In genomic region chrX:10121787-10122186, GRCh38 we compare ENCODE assay signal across 12 cellular contexts. TPM values are rescaled to one million over a fixed set of nuclear protein-coding genes. Genes with fewer than 3 reads are reported as not detected.
DNase-seq lines count a peak whose midpoint lies in the region; ATAC-seq and TF ChIP-seq lines count a peak whose summit lies in the region.
"Had no signal": no experiment of that assay in that cellular context is flagged by ENCODE, and none has a peak within 500 bp of the region (broad histone marks: within the 10 kb centered on the region; RNA-seq: fewer than 3 reads in every experiment).

No MANE protein-coding gene starts in this region.

- no peaks in the 10 kb centered on the region; the same call in none of the 2 replicates for H3K27me3 Mint-ChIP-seq in HFFc6 (ENCODE audit: insufficient read depth)

- H3K4me3 Mint-ChIP-seq in HFFc6: no peak overlapping the region
- H3K4me3 Mint-ChIP-seq: GM23338 had no signal

- H3K36me3 Mint-ChIP-seq in HFFc6 (ENCODE audit: low read depth): peaks cover 57% of the 10 kb centered on the region

- DNase-seq in left ventricle myocardium superior (no peak), left cardiac atrium (no peak), SKM-1 (lab: John Stamatoyannopoulos, UW; ENCODE audit: unreplicated experiment) (peak; percentile 52), aorta (peak; percentile 64 to 70), HFFc6 (no peak), NCI-H1105 treated with DMSO at 0.1 percent for 48 hours (lab: John Stamatoyannopoulos, UW) (no peak)
- no peak for DNase-seq in activated CD8-positive, alpha-beta memory T cell treated with anti-CD3 and anti-CD28 coated beads, Interleukin-2, amount 50 U/mL, for 48 hours
- DNase-seq: ACHN, NCI-H526 had no signal

- no peaks in the 10 kb centered on the region for H3K27me3 ChIP-seq in aorta (ENCODE audit: control insufficient read depth in 1 of 2, insufficient read depth in 2 of 2, low read length in 1 of 2)

- no peak for TF ChIP-seq CTCF in HFFc6 (IDR thresholded peaks at IDR 0.05)

- H3K27ac Mint-ChIP-seq in HFFc6: no peak overlapping the region
- H3K27ac Mint-ChIP-seq: GM23338 had no signal

- no peaks in the 10 kb centered on the region for H3K4me1 ChIP-seq in aorta (ENCODE audit: control insufficient read depth in 1 of 2, insufficient read depth in 2 of 2, low read length in 2 of 2)

- H3K27ac ChIP-seq in aorta (ENCODE audit: low read depth in 1 of 2, low read length in 2 of 2): peak overlapping the region in 1 of 2 donors; percentile 6

- intact Hi-C loops in left ventricle myocardium superior (cut with micrococcal nuclease): no loop called here
- intact Hi-C loops in left cardiac atrium (cut with DNase I): loop anchor here in 1 of 2 donors (10.0 kb wide), 1 partner anchor 247 kb away; no protein-coding TSS in a partner anchor
- intact Hi-C loops in aorta (cut with DNase I): no loop called here

- peaks cover 0 to 1% of the 10 kb centered on the region in 2 donors for H3K36me3 ChIP-seq in aorta (ENCODE audit: control insufficient read depth in 1 of 2, insufficient read depth in 2 of 2, low read length in 1 of 2)

- no peaks in the 10 kb centered on the region for H3K9me3 ChIP-seq in aorta (ENCODE audit: control insufficient read depth, low read length)

- H3K4me3 ChIP-seq in aorta (ENCODE audit: low read length in 2 of 2): no peak overlapping the region
- H3K4me3 ChIP-seq: GM23338, lung had no signal

- WGBS in aorta, 2 donors: 9 to 42% methylated on average over 9 of the region's 9 CpGs

- H3K4me1 Mint-ChIP-seq in HFFc6 (ENCODE audit: low read depth): no peaks in the 10 kb centered on the region

- 0 out of 2 replicates have a peak, but pooled peaks cover 16% of the 10 kb centered on the region for H3K9me3 Mint-ChIP-seq in HFFc6

- ATAC-seq in left ventricle myocardium superior (peak; percentile 26), left cardiac atrium (no peak), HG03039 (IDR thresholded peaks at IDR 0.05; ENCODE audit: unreplicated experiment) (peak; percentile 85), aorta (ENCODE audit: low FRiP score) (no peak)
- ATAC-seq: GM23338 had no signal

RNA-seq across cellular contexts. Expression of gene CLCN4, which starts 35.0 kb away (rescaled TPM):
- total RNA-seq in left ventricle myocardium superior: 30.0 TPM
- 10 to 100 TPM; 22.2 to 22.8 TPM for total RNA-seq in left cardiac atrium
- 1 to 10 TPM; 3.8 to 8.6 TPM for total RNA-seq in aorta
- polyA plus RNA-seq in aorta: under 1 TPM; 0.67 to 0.88 TPM
- total RNA-seq in HFFc6 (2021; fragmentation: NEBNext Ultra II Directional; extraction: Animal tissue kit (Norgen Biotek cat#: 25700)): under 1 TPM in 2 of 6 experiments, not detected in 4; 0.14 to 0.17 TPM

Comparison
In these comparisons a context has a peak if more than half of its experiments do, and no peak if none do; other contexts are left out.
1. ATAC-seq: peak in left ventricle myocardium superior (single experiment) and HG03039 (single experiment); none in left cardiac atrium (0 of 2) and aorta (single experiment).
2. DNase-seq: peak in SKM-1 (single experiment) and aorta (2 of 2); none in left ventricle myocardium superior (single experiment), left cardiac atrium (single experiment), activated CD8-positive, alpha-beta memory T cell treated with anti-CD3 and anti-CD28 coated beads, Interleukin-2, amount 50 U/mL, for 48 hours (single experiment), HFFc6 (single experiment) and NCI-H1105 treated with DMSO at 0.1 percent for 48 hours (single experiment).
3. RNA of gene CLCN4, which starts 35.0 kb away (total RNA-seq): 30.0 TPM in left ventricle myocardium superior (single experiment), 22.2 to 22.8 TPM in left cardiac atrium and 3.8 to 8.6 TPM in aorta; 0.14 to 0.17 TPM in HFFc6; every median in the first group is over 4 times any median in the second.